In genomic region chr2:96112501-96113366, GRCh38 we compare ENCODE assay signal across 1 cellular context.
TF ChIP-seq lines count a peak whose summit lies in the region.

No MANE protein-coding gene starts in this region.

TF ChIP-seq in K562, 482 proteins besides CTCF, POLR2A, EP300 and RAD21:
- TF ChIP-seq CEBPB (tag; IDR thresholded peaks at IDR 0.05) (peak; percentile 16; the same call in 1 of the 2 replicates), ZNF263 (CRISPR knock-in tag; IDR thresholded peaks at IDR 0.05; ENCODE audit: borderline replicate concordance) (no peak)
